8 cellular contexts compared by ENCODE assay signal in genomic region chr14:60183724-60184596, GRCh38. TPM values are rescaled to one million over a fixed set of nuclear protein-coding genes. Genes with fewer than 3 reads are reported as not detected.
A peak's percentile ranks its signal among the peaks of the same experiment; 100 is the strongest.
DNase-seq lines count a peak whose midpoint lies in the region; ATAC-seq and TF ChIP-seq lines count a peak whose summit lies in the region.

No MANE protein-coding gene starts in this region.

- ATAC-seq in GM18502 (IDR thresholded peaks at IDR 0.05; ENCODE audit: poor library complexity, unreplicated experiment) (peak; percentile 48), HG03095 (IDR thresholded peaks at IDR 0.05; ENCODE audit: unreplicated experiment) (peak; percentile 54), activated B cell treated with CpG ODN at 0.5 μM for 24 hours (ENCODE audit: low read depth) (peak; percentile 56), foreskin keratinocyte (peak; percentile 45)

- H3K36me3 Mint-ChIP-seq in activated B cell treated with CpG ODN at 0.5 μM for 24 hours (ENCODE audit: low read depth) (no peaks in the 10 kb centered on the region), osteocyte (ENCODE audit: unreplicated experiment) (no peaks in the 10 kb centered on the region)

- POLR2A ChIA-PET in activated B cell treated with CpG ODN at 0.5 μM for 24 hours (lab: Charles Lee): interaction anchor here (1.0 to 3.4 kb wide), 5 partner anchors 9 to 92 kb away, joined by 3 to 22 read pairs (median 5); partner anchors contain the start of genes DHRS7, PCNX4 and PPM1A

- TF ChIP-seq CTCF in activated B cell treated with CpG ODN at 0.5 μM for 24 hours (IDR thresholded peaks at IDR 0.05): peak; percentile 89
- TF ChIP-seq CTCF in foreskin keratinocyte (conservative IDR thresholded peaks at IDR 0.05): peak; percentile 92
- peak; percentile 87 for TF ChIP-seq CTCF in osteocyte (IDR thresholded peaks at IDR 0.05)

- H3K4me1 Mint-ChIP-seq in activated B cell treated with CpG ODN at 0.5 μM for 24 hours (peaks cover 17% of the 10 kb centered on the region), osteocyte (ENCODE audit: unreplicated experiment) (peaks cover 7% of the 10 kb centered on the region)

- H3K9me3 Mint-ChIP-seq in activated B cell treated with CpG ODN at 0.5 μM for 24 hours (peaks cover 6% of the 10 kb centered on the region), osteocyte (ENCODE audit: unreplicated experiment) (no peaks in the 10 kb centered on the region)

- H3K27ac Mint-ChIP-seq in activated B cell treated with CpG ODN at 0.5 μM for 24 hours (peak overlapping the region; percentile 87), osteocyte (ENCODE audit: unreplicated experiment) (no peak overlapping the region)

- H3K4me1 ChIP-seq in foreskin keratinocyte: peaks cover 6% of the 10 kb centered on the region

- H3K27me3 Mint-ChIP-seq in activated B cell treated with CpG ODN at 0.5 μM for 24 hours (no peaks in the 10 kb centered on the region), osteocyte (ENCODE audit: unreplicated experiment) (peaks cover 8% of the 10 kb centered on the region)

- no peaks in the 10 kb centered on the region for H3K27me3 ChIP-seq in foreskin keratinocyte

- DNase-seq in Ammon's horn (ENCODE audit: low spot score): peak; percentile 80
- peak; percentile 76 for DNase-seq in NCI-H2227 (lab: John Stamatoyannopoulos, UW; ENCODE audit: unreplicated experiment)
- DNase-seq in activated B cell treated with CpG ODN at 0.5 μM for 24 hours: no peak
- peak in 1 of 2 donors; percentile 60 for DNase-seq in foreskin keratinocyte
- DNase-seq in osteocyte (ENCODE audit: extremely low spot score, unreplicated experiment): no peak
- no peak for DNase-seq in activated CD4-positive, alpha-beta T cell treated with anti-CD3 and anti-CD28 coated beads for 1 hour

- intact Hi-C loops in activated B cell treated with CpG ODN at 0.5 μM for 24 hours (cut with micrococcal nuclease): loop anchor here (1.0 to 10.0 kb wide), 13 partner anchors 19 to 1679 kb away; partner anchors contain the start of genes CCDC175, DHRS7 and PCNX4

- CTCF ChIA-PET in activated B cell treated with CpG ODN at 0.5 μM for 24 hours (lab: Charles Lee): interaction anchor here (0.7 to 9.5 kb wide), 26 partner anchors 9 to 1069 kb away, joined by 3 to 171 read pairs (median 3); partner anchors contain the start of genes DHRS7, JKAMP and L3HYPDH

- H3K27ac ChIP-seq in foreskin keratinocyte: no peak overlapping the region

- H3K4me3 Mint-ChIP-seq in activated B cell treated with CpG ODN at 0.5 μM for 24 hours (peak overlapping the region; percentile 82), osteocyte (ENCODE audit: unreplicated experiment) (peak overlapping the region; percentile 71)

RNA-seq across cellular contexts. Expression of gene DHRS7, which starts 18.8 kb away (rescaled TPM):
- total RNA-seq in activated B cell treated with CpG ODN at 0.5 μM for 24 hours (41.5 and 47.1 TPM in 2 replicates), foreskin keratinocyte (69.9 and 79.5 TPM in 2 replicates), osteocyte (45.5 and 49.1 TPM in 2 replicates)
- polyA plus RNA-seq in foreskin keratinocyte: 78.1 and 85.9 TPM in 2 replicates

Comparison
In these comparisons a context has a peak if more than half of its experiments do, and no peak if none do; other contexts are left out.
1. DNase-seq: peak in Ammon's horn (single experiment) and NCI-H2227 (single experiment); none in activated B cell treated with CpG ODN at 0.5 μM for 24 hours (single experiment), osteocyte (single experiment) and activated CD4-positive, alpha-beta T cell treated with anti-CD3 and anti-CD28 coated beads for 1 hour (single experiment).
2. Peak in every context shown above with its lines, with median percentiles within 50 percentile points of each other: ATAC-seq and CTCF ChIP-seq.